In the genomic region with DNA sequence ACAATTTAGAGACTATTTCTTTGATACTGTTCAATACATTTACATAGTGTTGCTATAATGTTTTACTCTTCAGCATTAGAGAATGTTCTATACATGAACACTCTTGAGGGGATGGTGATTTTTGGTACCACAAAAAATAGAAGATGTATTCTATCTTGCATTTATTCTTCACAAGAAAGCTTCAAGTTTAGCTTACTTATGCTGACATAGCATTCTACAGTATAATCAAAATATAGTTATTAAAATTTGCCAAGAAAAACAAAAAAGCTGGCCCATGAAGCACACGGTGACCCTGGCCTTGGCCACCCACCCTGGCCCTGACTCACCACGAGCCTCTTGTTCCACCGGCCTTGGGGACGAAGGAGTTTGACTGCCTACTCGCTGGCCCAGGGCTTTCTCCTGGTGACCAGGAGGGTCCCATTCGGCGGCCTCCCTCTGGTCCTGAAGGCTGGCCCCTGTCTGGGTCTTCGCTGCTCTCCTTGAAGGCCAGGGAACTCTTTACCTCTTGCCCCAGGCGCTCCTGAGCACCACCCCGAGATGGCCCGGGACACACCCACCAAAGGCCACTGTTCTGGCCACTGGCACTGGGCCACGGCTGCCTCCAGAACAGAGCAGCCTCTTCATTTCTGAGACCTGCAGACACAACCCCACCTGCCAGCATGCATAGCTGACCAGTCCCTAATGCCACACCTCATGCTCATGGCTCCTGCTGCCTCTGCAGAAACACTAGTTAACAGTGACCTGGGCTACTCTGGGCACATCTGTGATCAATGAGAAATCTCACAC, we compare ENCODE assay signal across 20 cellular contexts. TPM values are rescaled to one million over a fixed set of nuclear protein-coding genes. Genes with fewer than 3 reads are reported as not detected.
"Had no signal": no experiment of that assay in that cellular context is flagged by ENCODE, and none has a peak within 500 bp of the region (broad histone marks: within the 10 kb centered on the region; RNA-seq: fewer than 3 reads in every experiment).

No MANE protein-coding gene starts in this region.

- DNase-seq: activated CD4-positive, alpha-beta T cell treated with anti-CD3 and anti-CD28 coated beads for 48 hours; activated CD4-positive, CD25-positive, alpha-beta regulatory T cell; activated CD8-positive, alpha-beta T cell treated with anti-CD3 and anti-CD28 coated beads, Interleukin-2, amount 10 ng/mL, durations not matched to agents 7 days and 5 days; activated naive CD4-positive, alpha-beta T cell; activated T-cell treated with anti-CD3 and anti-CD28 coated beads, Interleukin-2, amount 50 U/mL, for 1 hour; colonic mucosa; heart right ventricle; islet precursor cell; left cardiac atrium; mesendoderm; mucosa of descending colon; nucleus accumbens; sigmoid colon; stimulated activated CD4-positive, alpha-beta T cell treated with anti-CD3 and anti-CD28 coated beads, Interleukin-15, amount 100 ng/mL, for 24 hours; stimulated activated naive CD4-positive, alpha-beta T cell; T1000 had no signal

- H3K27ac ChIP-seq: colonic mucosa, heart right ventricle, sigmoid colon, upper lobe of left lung had no signal

- H3K4me2 ChIP-seq: smooth muscle cell had no signal

- H3K9me3 ChIP-seq: colonic mucosa, heart right ventricle, mucosa of descending colon, sigmoid colon, upper lobe of left lung had no signal

- ATAC-seq: activated CD8-positive, alpha-beta T cell treated with anti-CD3 and anti-CD28 coated beads, Interleukin-2, amount 10 ng/mL, durations not matched to agents 7 days and 5 days; mucosa of descending colon had no signal

- H3K4me3 ChIP-seq: colonic mucosa, heart right ventricle, mucosa of descending colon, sigmoid colon, smooth muscle cell, upper lobe of left lung had no signal

- H3K4me1 ChIP-seq: colonic mucosa, heart right ventricle, sigmoid colon, upper lobe of left lung had no signal

- FAIRE-seq: astrocyte had no signal

- H3K27me3 ChIP-seq: colonic mucosa, heart right ventricle, sigmoid colon, upper lobe of left lung had no signal

RNA-seq across cellular contexts. Expression of a gene that starts 22.5 kb away (rescaled TPM):
- total RNA-seq: astrocyte, smooth muscle cell had no signal
- polyA plus RNA-seq: neural cell had no signal

RNA-seq across cellular contexts. Expression of a gene that starts 44.7 kb away (rescaled TPM):
- total RNA-seq: mucosa of descending colon, sigmoid colon, smooth muscle cell had no signal
